Comparison of ENCODE assay signal across 24 cellular contexts in the genomic region with DNA sequence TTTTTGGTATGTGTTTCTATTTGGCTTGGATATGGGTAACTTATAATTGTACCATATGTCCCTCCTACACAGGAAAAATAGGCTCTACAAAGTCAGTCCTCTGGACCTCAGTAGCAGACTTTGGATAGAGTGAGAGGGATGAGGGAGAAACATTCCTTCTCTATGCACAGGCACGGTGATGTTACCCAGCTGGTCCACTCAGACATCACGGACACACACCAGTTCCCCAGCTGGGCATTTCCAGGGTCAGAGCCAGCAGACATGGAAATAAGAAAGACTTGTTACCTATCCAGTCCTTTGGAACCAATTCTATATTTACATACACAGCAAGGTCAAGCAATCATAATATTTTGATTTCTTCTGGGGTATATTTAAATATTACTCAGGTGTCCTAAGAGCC.
A peak's percentile ranks its signal among the peaks of the same experiment; 100 is the strongest.
DNase-seq lines count a peak whose midpoint lies in the region; ATAC-seq and TF ChIP-seq lines count a peak whose summit lies in the region.
"Had no signal": no experiment of that assay in that cellular context is flagged by ENCODE, and none has a peak within 500 bp of the region (broad histone marks: within the 10 kb centered on the region; RNA-seq: fewer than 3 reads in every experiment).

No MANE protein-coding gene starts in this region.

- H3K36me3 ChIP-seq in sigmoid colon, result no peaks in the 10 kb centered on the region
- H3K36me3 ChIP-seq in effector memory CD4-positive, alpha-beta T cell (ENCODE audit: control insufficient read depth, insufficient read depth, low read length), result no peaks in the 10 kb centered on the region
- H3K36me3 ChIP-seq: BLaER1 treated with 17β-estradiol and CSF1 and Interleukin-3, amounts not matched to agents 10 nM and 100 nM; SJCRH30 had no signal

- TF ChIP-seq EP300 in sigmoid colon (IDR thresholded peaks at IDR 0.05), result peak in 2 of 4 donors; percentile 19 to 84

- peak; percentile 52 for DNase-seq in NCI-H82 (lab: John Stamatoyannopoulos, UW)
- DNase-seq in NCI-H82 treated with DMSO at 0.1 percent for 48 hours (lab: John Stamatoyannopoulos, UW; ENCODE audit: unreplicated experiment), result no peak
- peak; percentile 19 for DNase-seq in cerebellar cortex (ENCODE audit: low spot score)
- peak; percentile 38 for DNase-seq in mucosa of gallbladder (ENCODE audit: low spot score)
- DNase-seq in sigmoid colon, result peak; percentile 87
- no peak for DNase-seq in stimulated activated naive B cell treated with anti-CD40 and anti-IgM and Interleukin-4, amounts not matched to agents 10 μg/mL and 1 μg/mL and 100 μg/mL, for 72 hours
- no peak for DNase-seq in effector memory CD4-positive, alpha-beta T cell
- DNase-seq in GOT3 (lab: John Stamatoyannopoulos, UW), result no peak
- DNase-seq: AML-193; CD4-positive, alpha-beta T cell; NCI-H1048; NCI-H187; NCI-H2081 treated with DMSO at 0.1 percent for 48 hours; NCI-H2171; NCI-H226; NCI-H510A; PC-9; SJCRH30 had no signal

- peaks cover 0 to 30% (median 15%) of the 10 kb centered on the region in 4 donors for H3K4me1 ChIP-seq in sigmoid colon
- no peaks in the 10 kb centered on the region for H3K4me1 ChIP-seq in effector memory CD4-positive, alpha-beta T cell (ENCODE audit: control insufficient read depth, insufficient read depth, low read length, poor library complexity, severe bottlenecking)
- H3K4me1 ChIP-seq: BLaER1 treated with 17β-estradiol and CSF1 and Interleukin-3, amounts not matched to agents 10 nM and 100 nM; SJCRH30 had no signal

- H3K27ac ChIP-seq in sigmoid colon, result peak overlapping the region in 3 of 4 donors; percentile 20 to 62 (median 62)
- no peak overlapping the region for H3K27ac ChIP-seq in effector memory CD4-positive, alpha-beta T cell (ENCODE audit: insufficient read depth, low read length, poor library complexity, severe bottlenecking)
- H3K27ac ChIP-seq: BLaER1 treated with 17β-estradiol and CSF1 and Interleukin-3, amounts not matched to agents 10 nM and 100 nM; KMS-11; PC-9; SJCRH30 had no signal

- no peaks in the 10 kb centered on the region for H3K27me3 ChIP-seq in sigmoid colon
- H3K27me3 ChIP-seq in effector memory CD4-positive, alpha-beta T cell (replicated peaks; ENCODE audit: control insufficient read depth, insufficient read depth, low read length, poor library complexity, severe bottlenecking), result no peaks in the 10 kb centered on the region
- H3K27me3 ChIP-seq: BLaER1 treated with 17β-estradiol and CSF1 and Interleukin-3, amounts not matched to agents 10 nM and 100 nM; SJCRH30 had no signal

- H3K4me3 ChIP-seq in sigmoid colon, result no peak overlapping the region
- H3K4me3 ChIP-seq in effector memory CD4-positive, alpha-beta T cell (ENCODE audit: insufficient read depth, low read depth, low read length, poor library complexity, severe bottlenecking), result no peak overlapping the region
- H3K4me3 ChIP-seq: BLaER1 treated with 17β-estradiol and CSF1 and Interleukin-3, amounts not matched to agents 10 nM and 100 nM; GM12878; PC-9; SJCRH30 had no signal

- no peak overlapping the region for H3K4me3 Mint-ChIP-seq in stimulated activated naive B cell treated with anti-CD40 and anti-IgM and Interleukin-4, amounts not matched to agents 10 μg/mL and 1 μg/mL and 100 μg/mL, for 72 hours
- H3K4me3 Mint-ChIP-seq: CD4-positive, alpha-beta T cell; IgD-negative memory B cell had no signal

- ATAC-seq in stimulated activated naive B cell treated with anti-CD40 and anti-IgM and Interleukin-4, amounts not matched to agents 10 μg/mL and 1 μg/mL and 100 μg/mL, for 72 hours (replicated peaks), result no peak
- ATAC-seq: GM12878, HCT116, Right ventricle myocardium inferior had no signal

- H3K4me1 Mint-ChIP-seq in stimulated activated naive B cell treated with anti-CD40 and anti-IgM and Interleukin-4, amounts not matched to agents 10 μg/mL and 1 μg/mL and 100 μg/mL, for 72 hours, result no peaks in the 10 kb centered on the region
- H3K4me1 Mint-ChIP-seq: IgD-negative memory B cell had no signal

- no peaks in the 10 kb centered on the region for H3K36me3 Mint-ChIP-seq in stimulated activated naive B cell treated with anti-CD40 and anti-IgM and Interleukin-4, amounts not matched to agents 10 μg/mL and 1 μg/mL and 100 μg/mL, for 72 hours
- H3K36me3 Mint-ChIP-seq: IgD-negative memory B cell had no signal

- no peaks in the 10 kb centered on the region for H3K9me3 ChIP-seq in sigmoid colon
- H3K9me3 ChIP-seq in effector memory CD4-positive, alpha-beta T cell (ENCODE audit: control insufficient read depth, low read length), result no peaks in the 10 kb centered on the region
- H3K9me3 ChIP-seq: SJCRH30 had no signal

- 75 to 86% methylated on average over 2 of the region's 2 CpGs for WGBS in sigmoid colon, 2 donors

- TF ChIP-seq CTCF in sigmoid colon (IDR thresholded peaks at IDR 0.05), result no peak

- no peak for TF ChIP-seq POLR2A in sigmoid colon (IDR thresholded peaks at IDR 0.05)

- intact Hi-C loops in sigmoid colon (cut with DNase I), result no loop called here

- H3K9me3 Mint-ChIP-seq in stimulated activated naive B cell treated with anti-CD40 and anti-IgM and Interleukin-4, amounts not matched to agents 10 μg/mL and 1 μg/mL and 100 μg/mL, for 72 hours, result no peaks in the 10 kb centered on the region
- H3K9me3 Mint-ChIP-seq: CD4-positive, alpha-beta T cell; IgD-negative memory B cell had no signal

- no peaks in the 10 kb centered on the region for H3K27me3 Mint-ChIP-seq in stimulated activated naive B cell treated with anti-CD40 and anti-IgM and Interleukin-4, amounts not matched to agents 10 μg/mL and 1 μg/mL and 100 μg/mL, for 72 hours
- H3K27me3 Mint-ChIP-seq: CD4-positive, alpha-beta T cell had no signal

- no peak overlapping the region for H3K27ac Mint-ChIP-seq in stimulated activated naive B cell treated with anti-CD40 and anti-IgM and Interleukin-4, amounts not matched to agents 10 μg/mL and 1 μg/mL and 100 μg/mL, for 72 hours
- H3K27ac Mint-ChIP-seq: CD4-positive, alpha-beta T cell; IgD-negative memory B cell had no signal

Comparison
In these comparisons a context has a peak if more than half of its experiments do, and no peak if none do; other contexts are left out.
1. DNase-seq: peak in NCI-H82 (single experiment), cerebellar cortex (single experiment), mucosa of gallbladder (single experiment) and sigmoid colon (single experiment); none in NCI-H82 treated with DMSO at 0.1 percent for 48 hours (single experiment), stimulated activated naive B cell treated with anti-CD40 and anti-IgM and Interleukin-4, amounts not matched to agents 10 μg/mL and 1 μg/mL and 100 μg/mL, for 72 hours (single experiment), effector memory CD4-positive, alpha-beta T cell (0 of 3) and GOT3 (single experiment).